In genomic region chr1:247336390-247336789, GRCh38 we compare ENCODE assay signal across 25 cellular contexts. TPM values are rescaled to one million over a fixed set of nuclear protein-coding genes. Genes with fewer than 3 reads are reported as not detected.
DNase-seq lines count a peak whose midpoint lies in the region; ATAC-seq and TF ChIP-seq lines count a peak whose summit lies in the region.
"Had no signal": no experiment of that assay in that cellular context is flagged by ENCODE, and none has a peak within 500 bp of the region (broad histone marks: within the 10 kb centered on the region; RNA-seq: fewer than 3 reads in every experiment).

No MANE protein-coding gene starts in this region.

- H3K4me3 ChIP-seq in uterus, result no peak overlapping the region
- H3K4me3 ChIP-seq: esophagus muscularis mucosa, gastrocnemius medialis, lung had no signal

- no peaks in the 10 kb centered on the region for H3K36me3 ChIP-seq in uterus
- H3K36me3 ChIP-seq: gastrocnemius medialis, neutrophil had no signal

- peak overlapping the region; percentile 72 to 76 for H3K27ac ChIP-seq in uterus
- H3K27ac ChIP-seq: 22Rv1, esophagus muscularis mucosa, gastrocnemius medialis, neutrophil had no signal

- H3K4me1 ChIP-seq in uterus, result peaks cover 0 to 5% of the 10 kb centered on the region in 2 donors

- H3K27me3 ChIP-seq in uterus, result no peaks in the 10 kb centered on the region
- H3K27me3 ChIP-seq: esophagus muscularis mucosa, gastrocnemius medialis had no signal

- H3K27me3 Mint-ChIP-seq in chondrocyte (ENCODE audit: low read depth), result no peaks in the 10 kb centered on the region
- H3K27me3 Mint-ChIP-seq: activated naive CD8-positive, alpha-beta T cell treated with anti-CD3 and anti-CD28 coated beads, Interleukin-2, amount 10 ng/mL, durations not matched to agents 7 days and 5 days; B cell; stimulated activated naive B cell treated with anti-CD40 and anti-IgM and Interleukin-4, amounts not matched to agents 10 μg/mL and 1 μg/mL and 100 μg/mL, for 72 hours had no signal

- peaks cover 15% of the 10 kb centered on the region for H3K36me3 Mint-ChIP-seq in chondrocyte (ENCODE audit: low read depth)

- no peaks in the 10 kb centered on the region for H3K9me3 ChIP-seq in uterus
- H3K9me3 ChIP-seq: esophagus muscularis mucosa, gastrocnemius medialis, neutrophil had no signal

- H3K4me1 Mint-ChIP-seq in chondrocyte (ENCODE audit: low read depth), result peaks cover 58% of the 10 kb centered on the region

- no peak for ATAC-seq in HG03196 (IDR thresholded peaks at IDR 0.05; ENCODE audit: unreplicated experiment)
- ATAC-seq: gastrocnemius medialis; stimulated activated naive B cell treated with anti-CD40 and anti-IgM and Interleukin-4, amounts not matched to agents 10 μg/mL and 1 μg/mL and 100 μg/mL, for 72 hours had no signal

- TF ChIP-seq POLR2A in uterus (IDR thresholded peaks at IDR 0.05), result no peak

- TF ChIP-seq CTCF in chondrocyte (IDR thresholded peaks at IDR 0.05) (no peak), uterus (IDR thresholded peaks at IDR 0.05) (no peak)

- H3K9me3 Mint-ChIP-seq in chondrocyte (ENCODE audit: low read depth), result no peaks in the 10 kb centered on the region
- H3K9me3 Mint-ChIP-seq: activated naive CD8-positive, alpha-beta T cell treated with anti-CD3 and anti-CD28 coated beads, Interleukin-2, amount 10 ng/mL, durations not matched to agents 7 days and 5 days; H9; stimulated activated naive B cell treated with anti-CD40 and anti-IgM and Interleukin-4, amounts not matched to agents 10 μg/mL and 1 μg/mL and 100 μg/mL, for 72 hours had no signal

- peak; percentile 15 for DNase-seq in DMS153 (lab: John Stamatoyannopoulos, UW)
- no peak for DNase-seq in DMS153 treated with DMSO at 0.1 percent for 48 hours (lab: John Stamatoyannopoulos, UW; ENCODE audit: unreplicated experiment)
- DNase-seq in NCI-H510A treated with DMSO at 0.1 percent for 48 hours (lab: John Stamatoyannopoulos, UW), result peak; percentile 84
- no peak for DNase-seq in chondrocyte (ENCODE audit: low spot score)
- DNase-seq in uterus, result no peak
- no peak for DNase-seq in H4 (ENCODE audit: low spot score)
- DNase-seq in activated naive CD4-positive, alpha-beta T cell treated with anti-CD3 and anti-CD28 coated beads, Interleukin-2, amount 50 U/mL, for 16 hours, result no peak
- DNase-seq: activated CD4-positive, alpha-beta T cell treated with anti-CD3 and anti-CD28 coated beads, Interleukin-2, amount 50 U/mL, for 48 hours; activated CD4-positive, CD25-positive, alpha-beta regulatory T cell; activated CD8-positive, alpha-beta memory T cell treated with anti-CD3 and anti-CD28 coated beads, Interleukin-2, amount 50 U/mL, for 48 hours; activated naive CD8-positive, alpha-beta T cell treated with anti-CD3 and anti-CD28 coated beads, Interleukin-2, amount 10 ng/mL, durations not matched to agents 7 days and 5 days; effector memory CD4-positive, alpha-beta T cell; gastrocnemius medialis; MV-4-11; NCI-H2107; NCI-H524; stimulated activated CD4-positive, alpha-beta T cell treated with anti-CD3 and anti-CD28 coated beads, Interleukin-2, amount 100 ng/mL, for 48 hours; stimulated activated naive B cell treated with anti-CD40 and anti-IgM and Interleukin-4, amounts not matched to agents 10 μg/mL and 1 μg/mL and 100 μg/mL, for 72 hours had no signal

- intact Hi-C loops in uterus (cut with DNase I; ENCODE audit: low total_unique reads), result no loop called here

- no peak overlapping the region for H3K4me3 Mint-ChIP-seq in chondrocyte (ENCODE audit: unreplicated experiment)
- H3K4me3 Mint-ChIP-seq: activated naive CD8-positive, alpha-beta T cell treated with anti-CD3 and anti-CD28 coated beads, Interleukin-2, amount 10 ng/mL, durations not matched to agents 7 days and 5 days; B cell; stimulated activated naive B cell treated with anti-CD40 and anti-IgM and Interleukin-4, amounts not matched to agents 10 μg/mL and 1 μg/mL and 100 μg/mL, for 72 hours had no signal

- peak overlapping the region; percentile 22 for H3K27ac Mint-ChIP-seq in chondrocyte (ENCODE audit: unreplicated experiment)
- H3K27ac Mint-ChIP-seq: activated naive CD8-positive, alpha-beta T cell treated with anti-CD3 and anti-CD28 coated beads, Interleukin-2, amount 10 ng/mL, durations not matched to agents 7 days and 5 days; B cell; H9; stimulated activated naive B cell treated with anti-CD40 and anti-IgM and Interleukin-4, amounts not matched to agents 10 μg/mL and 1 μg/mL and 100 μg/mL, for 72 hours had no signal

RNA-seq across cellular contexts. Expression of gene ZNF496, which starts 4.7 kb away (rescaled TPM):
- total RNA-seq in chondrocyte (25.0 to 30.0 TPM (median 27.9 TPM) in 3 replicates), uterus (10 to 100 TPM; 24.1 to 51.7 (median 41.0) TPM)
- 11.8 and 14.3 TPM in 2 replicates for total RNA-seq in H4 (2014; rRNA removed; shearing (Covaris generic))

Comparison
In these comparisons a context has a peak if more than half of its experiments do, and no peak if none do; other contexts are left out.
1. DNase-seq: peak in DMS153 (single experiment) and NCI-H510A treated with DMSO at 0.1 percent for 48 hours (single experiment); none in DMS153 treated with DMSO at 0.1 percent for 48 hours (single experiment), chondrocyte (single experiment), uterus (0 of 2), H4 (single experiment) and activated naive CD4-positive, alpha-beta T cell treated with anti-CD3 and anti-CD28 coated beads, Interleukin-2, amount 50 U/mL, for 16 hours (single experiment).